Comparison of ENCODE assay signal across 15 cellular contexts in the genomic region with DNA sequence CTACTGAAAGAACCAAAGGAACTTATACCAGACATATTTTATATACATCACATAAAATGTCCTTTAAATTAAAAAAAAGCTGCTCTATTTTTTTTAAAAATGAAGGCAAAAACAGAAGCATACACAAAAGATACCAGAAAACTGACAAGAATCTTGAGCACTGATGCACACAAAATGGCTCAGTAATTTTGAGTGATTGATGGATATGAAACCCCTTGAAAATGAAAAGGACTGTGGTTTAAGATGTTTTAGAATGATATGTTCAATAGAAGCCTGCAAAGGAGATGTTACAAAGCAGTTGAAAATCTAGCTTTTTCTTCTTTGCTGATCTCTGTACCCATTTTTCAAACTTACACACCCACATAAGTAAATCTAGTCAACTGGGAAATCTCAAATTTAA. TPM values are rescaled to one million over a fixed set of nuclear protein-coding genes. Genes with fewer than 3 reads are reported as not detected.
DNase-seq lines count a peak whose midpoint lies in the region; ATAC-seq and TF ChIP-seq lines count a peak whose summit lies in the region.
"Had no signal": no experiment of that assay in that cellular context is flagged by ENCODE, and none has a peak within 500 bp of the region (broad histone marks: within the 10 kb centered on the region; RNA-seq: fewer than 3 reads in every experiment).

No MANE protein-coding gene starts in this region.

- DNase-seq in activated CD8-positive, alpha-beta memory T cell treated with anti-CD3 and anti-CD28 coated beads, Interleukin-2, amount 10 ng/mL, durations not matched to agents 7 days and 5 days = no peak
- no peak for DNase-seq in activated CD8-positive, alpha-beta memory T cell treated with anti-CD3 and anti-CD28 coated beads, Interleukin-2, amount 50 U/mL, for 4 hours
- DNase-seq in T-helper 17 cell (no peak), transverse colon (no peak), sciatic nerve (ENCODE audit: low spot score) (no peak), NCI-H69 (lab: John Stamatoyannopoulos, UW) (no peak)
- DNase-seq: amniotic stem cell; Calu3; kidney; stimulated activated naive B cell treated with anti-CD40 and anti-IgM and Interleukin-4, amounts not matched to agents 10 μg/mL and 1 μg/mL and 100 μg/mL, for 72 hours had no signal

- H3K4me1 Mint-ChIP-seq in activated CD8-positive, alpha-beta memory T cell treated with anti-CD3 and anti-CD28 coated beads, Interleukin-2, amount 10 ng/mL, durations not matched to agents 7 days and 5 days = peaks cover 45% of the 10 kb centered on the region
- peaks cover 24% of the 10 kb centered on the region for H3K4me1 Mint-ChIP-seq in T-helper 17 cell

- intact Hi-C loops in transverse colon (cut with DNase I; ENCODE audit: low total_unique reads) (loop anchor here (10.0 kb wide), 1 partner anchor 143 kb away; the partner anchor contains the start of genes ORC6 and VPS35), sciatic nerve (cut with DNase I) (no loop called here)

- TF ChIP-seq CTCF in HEK293 (tag by site-specific recombination; IDR thresholded peaks at IDR 0.05) = no peak
- TF ChIP-seq CTCF in neural cell (IDR thresholded peaks at IDR 0.05; ENCODE audit: poor library complexity, severe bottlenecking) = no peak
- no peak for TF ChIP-seq CTCF in transverse colon (IDR thresholded peaks at IDR 0.05)

- peaks cover 4% of the 10 kb centered on the region for H3K27me3 Mint-ChIP-seq in activated CD8-positive, alpha-beta memory T cell treated with anti-CD3 and anti-CD28 coated beads, Interleukin-2, amount 10 ng/mL, durations not matched to agents 7 days and 5 days
- no peaks in the 10 kb centered on the region for H3K27me3 Mint-ChIP-seq in T-helper 17 cell
- H3K27me3 Mint-ChIP-seq: stimulated activated naive B cell treated with anti-CD40 and anti-IgM and Interleukin-4, amounts not matched to agents 10 μg/mL and 1 μg/mL and 100 μg/mL, for 72 hours had no signal

- peak overlapping the region; percentile 82 for H3K27ac Mint-ChIP-seq in activated CD8-positive, alpha-beta memory T cell treated with anti-CD3 and anti-CD28 coated beads, Interleukin-2, amount 10 ng/mL, durations not matched to agents 7 days and 5 days
- H3K27ac Mint-ChIP-seq in T-helper 17 cell = peak overlapping the region; percentile 98

- peaks cover 0 to 7% of the 10 kb centered on the region in 2 experiments; a peak in 1 of 3 replicates for H3K36me3 ChIP-seq in HEK293 (ENCODE audit: control insufficient read depth in 2 of 2, insufficient read depth in 1 of 2, low read length in 2 of 2)
- no peaks in the 10 kb centered on the region for H3K36me3 ChIP-seq in neural cell (ENCODE audit: insufficient read depth, low read length)
- peaks cover 0 to 7% (median 0%) of the 10 kb centered on the region in 4 donors for H3K36me3 ChIP-seq in transverse colon

- no peaks in the 10 kb centered on the region for H4K20me1 ChIP-seq in neural cell (ENCODE audit: insufficient read depth)

- no peak overlapping the region for H3K9ac ChIP-seq in neural cell (ENCODE audit: low read length)

- H3K27me3 ChIP-seq in neural cell (ENCODE audit: insufficient read depth, low read depth, low read length) = no peaks in the 10 kb centered on the region
- H3K27me3 ChIP-seq in transverse colon = no peaks in the 10 kb centered on the region

- H3K27ac ChIP-seq in HEK293 (ENCODE audit: extremely low read depth, low read depth, low read length) (no peak overlapping the region), neural cell (ENCODE audit: low read length) (no peak overlapping the region), transverse colon (no peak overlapping the region)
- H3K27ac ChIP-seq: coronary artery, epithelial cell of prostate had no signal

- no peaks in the 10 kb centered on the region for H3K9me3 Mint-ChIP-seq in activated CD8-positive, alpha-beta memory T cell treated with anti-CD3 and anti-CD28 coated beads, Interleukin-2, amount 10 ng/mL, durations not matched to agents 7 days and 5 days (ENCODE audit: low read depth)

- H3F3A ChIP-seq in neural cell (ENCODE audit: insufficient read depth, low read length, poor library complexity, severe bottlenecking) = peaks cover 9% of the 10 kb centered on the region

- H3K4me1 ChIP-seq in HEK293 (ENCODE audit: control insufficient read depth, insufficient read depth, low read length) = peaks cover 10% of the 10 kb centered on the region; the same call in 1 of the 2 replicates
- peaks cover 0 to 31% (median 20%) of the 10 kb centered on the region in 4 donors for H3K4me1 ChIP-seq in transverse colon

- CTCF ChIA-PET in activated CD8-positive, alpha-beta memory T cell treated with anti-CD3 and anti-CD28 coated beads, Interleukin-2, amount 10 ng/mL, durations not matched to agents 7 days and 5 days (lab: Charles Lee) = interaction anchor here (0.9 to 1.6 kb wide), 5 partner anchors 14 to 155 kb away, joined by 3 to 4 read pairs (median 3); partner anchors contain the start of gene ORC6
- CTCF ChIA-PET in HEK293 (lab: Yijun Ruan, JAX) = interaction anchor here (0.7 to 1.1 kb wide), 2 partner anchors 8 to 54 kb away, joined by 3 to 4 read pairs; no protein-coding TSS in a partner anchor

- H3K9me3 ChIP-seq in HEK293 (ENCODE audit: control insufficient read depth, insufficient read depth, low read depth, low read length) (no peaks in the 10 kb centered on the region), T-helper 17 cell (ENCODE audit: control insufficient read depth, low read length, poor library complexity, severe bottlenecking) (no peaks in the 10 kb centered on the region), neural cell (ENCODE audit: low read length) (no peaks in the 10 kb centered on the region), transverse colon (no peaks in the 10 kb centered on the region)

- no peak for ATAC-seq in activated CD8-positive, alpha-beta memory T cell treated with anti-CD3 and anti-CD28 coated beads, Interleukin-2, amount 10 ng/mL, durations not matched to agents 7 days and 5 days
- ATAC-seq in T-helper 17 cell (no peak), sciatic nerve (no peak)
- ATAC-seq: HCT116; stimulated activated naive B cell treated with anti-CD40 and anti-IgM and Interleukin-4, amounts not matched to agents 10 μg/mL and 1 μg/mL and 100 μg/mL, for 72 hours had no signal

- peaks cover 63% of the 10 kb centered on the region for H3K79me2 ChIP-seq in neural cell (replicated peaks; ENCODE audit: insufficient read depth, low read length)

- H3K4me2 ChIP-seq in neural cell (ENCODE audit: low read length) = no peak overlapping the region

- TF ChIP-seq RAD21 in neural cell (conservative IDR thresholded peaks at IDR 0.05) = no peak

- no peaks in the 10 kb centered on the region for H3K9me2 ChIP-seq in neural cell (ENCODE audit: insufficient read depth, low read length)

- H3K4me3 ChIP-seq in HEK293 (ENCODE audit: low read depth, low read length) = no peak overlapping the region
- H3K4me3 ChIP-seq in neural cell (ENCODE audit: low read length) = peak overlapping the region; percentile 87
- no peak overlapping the region for H3K4me3 ChIP-seq in transverse colon
- H3K4me3 ChIP-seq: coronary artery had no signal

- TF ChIP-seq POLR2A in transverse colon (IDR thresholded peaks at IDR 0.05) = no peak

- in situ Hi-C loops in transverse colon (cut with MboI; ENCODE audit: low pct_ligation_motif_present in 1 of 4, low pct_unique_long_range_greater_than_20kb in 1 of 4, low sequenced_read_pairs in 3 of 4) = no loop called here

- TF ChIP-seq EP300 in neural cell (conservative IDR thresholded peaks at IDR 0.05; ENCODE audit: poor library complexity, severe bottlenecking) = no peak
- TF ChIP-seq EP300 in transverse colon (IDR thresholded peaks at IDR 0.05; ENCODE audit: low read depth) = no peak

- peak overlapping the region; percentile 62 for H3K4me3 Mint-ChIP-seq in activated CD8-positive, alpha-beta memory T cell treated with anti-CD3 and anti-CD28 coated beads, Interleukin-2, amount 10 ng/mL, durations not matched to agents 7 days and 5 days
- H3K4me3 Mint-ChIP-seq in T-helper 17 cell = no peak overlapping the region

- H3K36me3 Mint-ChIP-seq in activated CD8-positive, alpha-beta memory T cell treated with anti-CD3 and anti-CD28 coated beads, Interleukin-2, amount 10 ng/mL, durations not matched to agents 7 days and 5 days = peaks cover 18% of the 10 kb centered on the region
- peaks cover 6% of the 10 kb centered on the region for H3K36me3 Mint-ChIP-seq in T-helper 17 cell (ENCODE audit: low read depth)

- POLR2A ChIA-PET in HEK293 (lab: Yijun Ruan, JAX) = interaction anchor here (0.6 to 1.3 kb wide), 5 partner anchors 19 to 139 kb away, joined by 4 to 7 read pairs (median 4); partner anchors contain the start of gene ORC6

- H2AFZ ChIP-seq in neural cell (ENCODE audit: low read depth, low read length) = no peak overlapping the region

RNA-seq across cellular contexts. Expression of gene C16orf87, which starts 2.7 kb away (rescaled TPM):
- total RNA-seq in activated CD8-positive, alpha-beta memory T cell treated with anti-CD3 and anti-CD28 coated beads, Interleukin-2, amount 10 ng/mL, durations not matched to agents 7 days and 5 days = 10 to 100 TPM; 13.3 to 19.1 TPM
- 10 to 100 TPM; 12.4 to 20.3 TPM for total RNA-seq in T-helper 17 cell
- polyA plus RNA-seq in neural cell = 24.5 and 27.5 TPM in 2 replicates
- polyA minus RNA-seq in neural cell = 35.3 and 45.6 TPM in 2 replicates
- total RNA-seq in transverse colon = 10 to 100 TPM in 1 of 4 donors, 1 to 10 TPM in 1, under 1 TPM in 2; 0.20 to 10.6 (median 4.4) TPM
- total RNA-seq in sciatic nerve = 9.5 TPM

RNA-seq across cellular contexts. Expression of gene GPT2, which starts 55.9 kb away (rescaled TPM):
- total RNA-seq in activated CD8-positive, alpha-beta memory T cell treated with anti-CD3 and anti-CD28 coated beads, Interleukin-2, amount 10 ng/mL, durations not matched to agents 7 days and 5 days = 10 to 100 TPM in 1 of 2 experiments, 1 to 10 TPM in 1; 9.6 to 21.4 TPM
- total RNA-seq in T-helper 17 cell (under 1 TPM; 0.23 to 0.60 TPM), transverse colon (10 to 100 TPM; 10.9 to 29.5 (median 16.9) TPM), sciatic nerve (37.1 TPM)
- polyA plus RNA-seq in neural cell = 23.9 and 27.3 TPM in 2 replicates
- polyA minus RNA-seq in neural cell = 19.2 and 22.5 TPM in 2 replicates

Comparison
In these comparisons a context has a peak if more than half of its experiments do, and no peak if none do; other contexts are left out.
1. RNA of gene GPT2, which starts 55.9 kb away (total RNA-seq): 37.1 TPM in sciatic nerve (single experiment), 10.9 to 29.5 TPM in transverse colon and 9.6 to 21.4 TPM in activated CD8-positive, alpha-beta memory T cell treated with anti-CD3 and anti-CD28 coated beads, Interleukin-2, amount 10 ng/mL, durations not matched to agents 7 days and 5 days; 0.23 to 0.60 TPM in T-helper 17 cell; every median in the first group is over 4 times any median in the second.